Comparison of ENCODE assay signal across 8 cellular contexts in the genomic region with DNA sequence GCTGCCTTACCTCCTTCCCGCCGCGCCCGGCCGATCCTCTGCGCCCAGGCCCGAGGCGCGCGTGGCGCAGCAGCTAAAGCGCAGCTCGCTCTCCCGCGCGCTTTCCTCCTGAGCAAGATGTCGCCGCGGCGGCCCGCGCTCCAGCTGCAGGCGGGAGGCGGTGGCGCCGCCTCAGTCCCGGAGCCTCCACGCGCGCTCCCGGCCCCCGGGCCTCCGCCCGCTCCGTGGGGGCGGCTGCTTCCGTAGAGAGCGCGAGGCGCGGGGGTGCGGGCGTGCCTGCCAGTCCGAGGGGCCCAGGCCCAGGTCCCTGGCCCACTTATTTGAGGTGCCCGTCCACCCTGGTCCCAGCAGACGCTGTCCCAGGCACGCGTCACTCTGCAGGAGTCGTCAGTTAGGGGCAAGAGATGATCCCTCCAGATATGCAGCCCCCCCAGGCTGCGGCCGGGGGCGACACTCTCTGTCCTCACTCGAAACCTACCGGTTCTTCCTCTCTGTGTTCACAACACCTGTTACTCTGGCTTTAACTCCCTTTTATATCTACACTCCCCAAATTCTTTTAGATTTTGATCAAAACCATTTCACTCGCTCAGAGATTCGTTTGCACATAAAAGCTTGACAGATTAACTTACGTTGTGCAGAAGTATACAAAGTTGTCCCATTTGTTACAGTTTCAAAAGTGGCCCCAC. TPM values are rescaled to one million over a fixed set of nuclear protein-coding genes. Genes with fewer than 3 reads are reported as not detected.
DNase-seq lines count a peak whose midpoint lies in the region; ATAC-seq and FAIRE-seq lines count a peak whose summit lies in the region.

A gene with protein sequence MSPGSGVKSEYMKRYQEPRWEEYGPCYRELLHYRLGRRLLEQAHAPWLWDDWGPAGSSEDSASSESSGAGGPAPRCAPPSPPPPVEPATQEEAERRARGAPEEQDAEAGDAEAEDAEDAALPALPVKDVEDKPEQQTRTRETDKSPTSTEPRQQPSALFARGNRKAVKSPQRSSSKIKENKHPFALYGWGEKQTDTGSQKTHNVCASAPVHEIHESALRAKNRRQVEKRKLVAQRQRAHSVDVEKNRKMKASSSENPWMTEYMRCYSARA (minus strand): TSS at position 146 of the 686 bp plus-strand sequence. CDS start 582 bp downstream, outside the sequence.

- peak; percentile 29 for FAIRE-seq in GM18507 (lab: Jason Lieb, UNC)

- no peaks in the 10 kb centered on the region for H3K9me3 ChIP-seq in muscle layer of colon (ENCODE audit: low read length)

- H3K4me1 ChIP-seq in muscle layer of colon (ENCODE audit: insufficient read depth, low read length), result peaks cover 7% of the 10 kb centered on the region

- peak within 1 kb of the TSS; percentile 82 for H3K27ac ChIP-seq in muscle layer of colon (ENCODE audit: low read depth, low read length)

- ATAC-seq in HG02970 (IDR thresholded peaks at IDR 0.05; ENCODE audit: low FRiP score, unreplicated experiment) (peak; percentile 31), esophagus mucosa (peak; percentile 43)

- DNase-seq in ACHN (peak; percentile 53), GM18507 (ENCODE audit: extremely low spot score, insufficient read length, low read depth) (peak; percentile 11), NCI-H510A treated with DMSO at 0.1 percent for 48 hours (lab: John Stamatoyannopoulos, UW) (peak; percentile 13), activated T-cell treated with anti-CD3 and anti-CD28 coated beads for 24 hours (ENCODE audit: low read depth) (peak; percentile 23)
- DNase-seq in stimulated activated naive CD4-positive, alpha-beta T cell treated with Interleukin-2 at 50 U/mL for 16 hours (lab: John Stamatoyannopoulos, UW), result peak; percentile 60

- in situ Hi-C loops in ACHN (cut with HindIII; ENCODE audit: low pct_ligation_motif_present, low pct_unique_long_range_greater_than_20kb, low sequenced_read_pairs), result no loop called here

- no peak within 1 kb of the TSS for H3K9ac ChIP-seq in muscle layer of colon (ENCODE audit: low read length)

- H3K27me3 ChIP-seq in muscle layer of colon (ENCODE audit: control insufficient read depth in 1 of 2, insufficient read depth in 2 of 2, low read length in 2 of 2), result peaks cover 0 to 7% of the 10 kb centered on the region in 2 donors

- no peaks in the 10 kb centered on the region for H3K36me3 ChIP-seq in muscle layer of colon (ENCODE audit: insufficient read depth, low read length)

- H3K4me3 ChIP-seq in muscle layer of colon (ENCODE audit: low read depth in 1 of 2, low read length in 2 of 2), result peak within 1 kb of the TSS; percentile 49 to 76

RNA-seq across cellular contexts. Expression of the gene that starts here (rescaled TPM):
- 3.0 TPM for total RNA-seq in esophagus mucosa

Comparison
In these comparisons a context has a peak if more than half of its experiments do, and no peak if none do; other contexts are left out.
1. Peak in every context shown above with its lines: DNase-seq, ATAC-seq, H3K4me3 ChIP-seq and H3K27ac ChIP-seq.